ENCODE assay signal across 8 cellular contexts in the genomic region with DNA sequence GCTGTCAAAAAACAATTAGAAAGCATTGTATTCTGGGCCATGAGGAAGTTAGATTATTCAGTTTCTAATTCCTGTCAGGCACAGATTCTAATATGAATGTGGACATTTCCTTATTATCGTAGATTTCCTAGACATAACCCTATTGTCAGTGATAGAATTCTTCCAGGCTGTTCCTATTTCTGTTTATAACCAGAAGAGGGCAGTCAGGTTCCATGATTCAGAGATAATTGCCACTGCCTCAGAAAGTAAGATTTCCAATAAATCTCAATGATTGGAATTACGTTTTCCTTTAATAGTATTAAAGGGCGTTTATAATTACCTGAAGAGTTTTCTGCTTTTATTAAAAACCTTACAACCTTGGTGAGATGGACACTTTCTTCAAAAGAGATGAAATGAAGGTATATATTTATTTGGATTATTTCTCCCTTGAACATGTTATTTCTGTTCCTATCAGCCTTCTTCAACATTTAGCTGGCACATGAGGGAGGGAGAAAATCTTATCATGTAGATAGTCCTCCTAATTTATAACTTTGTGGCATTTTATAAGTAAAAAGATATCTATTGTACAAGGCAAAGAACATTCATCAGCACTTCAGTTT.
DNase-seq lines count a peak whose midpoint lies in the region; ATAC-seq and TF ChIP-seq lines count a peak whose summit lies in the region.

No MANE protein-coding gene starts in this region.

- no peak for ATAC-seq in HG03025 (IDR thresholded peaks at IDR 0.05; ENCODE audit: low FRiP score, unreplicated experiment)

- TF ChIP-seq RAD21 in Ishikawa (IDR thresholded peaks at IDR 0.05; ENCODE audit: low read depth): peak; percentile 74

- DNase-seq in DMS 273 (lab: John Stamatoyannopoulos, UW; ENCODE audit: unreplicated experiment) (peak; percentile 23), DMS 273 treated with DMSO at 0.1 percent for 48 hours (lab: John Stamatoyannopoulos, UW) (no peak), SK-N-DZ (ENCODE audit: low spot score) (peak; percentile 54), foreskin fibroblast (peak; percentile 4 to 50), retina (peak; percentile 47), T-helper 1 cell (no peak)

- H3K4me3 ChIP-seq in foreskin fibroblast (ENCODE audit: low read depth in 1 of 2, low read length in 2 of 2): no peak overlapping the region

- peak; percentile 54 for TF ChIP-seq CTCF in foreskin fibroblast (IDR thresholded peaks at IDR 0.05; ENCODE audit: low read depth, low read length)

- no peak for TF ChIP-seq EP300 in Ishikawa (IDR thresholded peaks at IDR 0.05; ENCODE audit: borderline replicate concordance)

TF ChIP-seq in Ishikawa, 13 proteins besides CTCF, POLR2A, EP300 and RAD21:
- TF ChIP-seq MAX (IDR thresholded peaks at IDR 0.05) (no peak), TAF1 (IDR thresholded peaks at IDR 0.05; ENCODE audit: low read depth) (no peak), CEBPB (IDR thresholded peaks at IDR 0.05) (no peak), YY1 (IDR thresholded peaks at IDR 0.05; ENCODE audit: low read depth) (no peak), EGR1 (IDR thresholded peaks at IDR 0.05) (no peak), TEAD4 (IDR thresholded peaks at IDR 0.05) (no peak), CREB1 (IDR thresholded peaks at IDR 0.05; ENCODE audit: low read depth) (no peak), FOXM1 (IDR thresholded peaks at IDR 0.05; ENCODE audit: borderline replicate concordance, low read depth) (no peak), REST (IDR thresholded peaks at IDR 0.05; ENCODE audit: low read depth) (no peak)
- TF ChIP-seq, protein P1, sequence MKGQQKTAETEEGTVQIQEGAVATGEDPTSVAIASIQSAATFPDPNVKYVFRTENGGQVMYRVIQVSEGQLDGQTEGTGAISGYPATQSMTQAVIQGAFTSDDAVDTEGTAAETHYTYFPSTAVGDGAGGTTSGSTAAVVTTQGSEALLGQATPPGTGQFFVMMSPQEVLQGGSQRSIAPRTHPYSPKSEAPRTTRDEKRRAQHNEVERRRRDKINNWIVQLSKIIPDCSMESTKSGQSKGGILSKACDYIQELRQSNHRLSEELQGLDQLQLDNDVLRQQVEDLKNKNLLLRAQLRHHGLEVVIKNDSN (IDR thresholded peaks at IDR 0.05): no peak

Comparison
In these comparisons a context has a peak if more than half of its experiments do, and no peak if none do; other contexts are left out.
1. DNase-seq: peak in DMS 273 (single experiment), SK-N-DZ (single experiment), foreskin fibroblast (2 of 2) and retina (single experiment); none in DMS 273 treated with DMSO at 0.1 percent for 48 hours (single experiment) and T-helper 1 cell (0 of 5).